19 cellular contexts compared by ENCODE assay signal in genomic region chr2:95044598-95044997, GRCh38. TPM values are rescaled to one million over a fixed set of nuclear protein-coding genes. Genes with fewer than 3 reads are reported as not detected.
A peak's percentile ranks its signal among the peaks of the same experiment; 100 is the strongest.
DNase-seq lines count a peak whose midpoint lies in the region; ATAC-seq and TF ChIP-seq lines count a peak whose summit lies in the region.
"Had no signal": no experiment of that assay in that cellular context is flagged by ENCODE, and none has a peak within 500 bp of the region (broad histone marks: within the 10 kb centered on the region; RNA-seq: fewer than 3 reads in every experiment).

No MANE protein-coding gene starts in this region.

- 69% methylated on average over 2 of the region's 5 CpGs for WGBS in esophagus muscularis mucosa

- no peaks in the 10 kb centered on the region for H3K27me3 Mint-ChIP-seq in activated CD4-positive, alpha-beta memory T cell treated with anti-CD3 and anti-CD28 coated beads for 36 hours

- no peaks in the 10 kb centered on the region for H3K27me3 ChIP-seq in esophagus muscularis mucosa

- H3K4me3 Mint-ChIP-seq in activated CD4-positive, alpha-beta memory T cell treated with anti-CD3 and anti-CD28 coated beads for 36 hours: no peak overlapping the region

- peaks cover 4% of the 10 kb centered on the region for H3K36me3 Mint-ChIP-seq in activated CD4-positive, alpha-beta memory T cell treated with anti-CD3 and anti-CD28 coated beads for 36 hours

- no peak for TF ChIP-seq POLR2A in esophagus muscularis mucosa (IDR thresholded peaks at IDR 0.05; ENCODE audit: low read depth)

- peaks cover 17 to 39% (median 25%) of the 10 kb centered on the region in 4 donors for H3K4me1 ChIP-seq in esophagus muscularis mucosa

- no peak for TF ChIP-seq EP300 in esophagus muscularis mucosa (IDR thresholded peaks at IDR 0.05)

- ATAC-seq in GM19452 (IDR thresholded peaks at IDR 0.05; ENCODE audit: unreplicated experiment): no peak

- CTCF ChIA-PET in activated CD4-positive, alpha-beta memory T cell treated with anti-CD3 and anti-CD28 coated beads for 36 hours (lab: Charles Lee): interaction anchor here (1.3 to 7.0 kb wide), 3 partner anchors 21 to 88 kb away, joined by 5 to 49 read pairs (median 6); no protein-coding TSS in a partner anchor

- H3K27ac ChIP-seq in substantia nigra (ENCODE audit: low read depth, low read length, poor library complexity, severe bottlenecking) (peak overlapping the region; percentile 86), esophagus muscularis mucosa (replicated peaks in 1 of 4) (peak overlapping the region in 2 of 4 donors; percentile 78 to 80)
- H3K27ac ChIP-seq: 22Rv1, C4-2B had no signal

- no peak overlapping the region for H3K27ac Mint-ChIP-seq in activated CD4-positive, alpha-beta memory T cell treated with anti-CD3 and anti-CD28 coated beads for 36 hours

- H3K4me3 ChIP-seq in esophagus muscularis mucosa: no peak overlapping the region

- POLR2A ChIA-PET in activated CD4-positive, alpha-beta memory T cell treated with anti-CD3 and anti-CD28 coated beads for 36 hours (lab: Charles Lee): interaction anchor here (1.7 kb wide), 1 partner anchor 19 kb away, joined by 8 read pairs; the partner anchor contains the start of gene MAL

- H3K4me1 Mint-ChIP-seq in activated CD4-positive, alpha-beta memory T cell treated with anti-CD3 and anti-CD28 coated beads for 36 hours (ENCODE audit: low read depth): peaks cover 63% of the 10 kb centered on the region

- H3K9me3 Mint-ChIP-seq in activated CD4-positive, alpha-beta memory T cell treated with anti-CD3 and anti-CD28 coated beads for 36 hours: no peaks in the 10 kb centered on the region

- no peak for TF ChIP-seq CTCF in esophagus muscularis mucosa (IDR thresholded peaks at IDR 0.05)

- no peaks in the 10 kb centered on the region for H3K9me3 ChIP-seq in esophagus muscularis mucosa

- no peaks in the 10 kb centered on the region for H3K36me3 ChIP-seq in esophagus muscularis mucosa

- peak; percentile 72 for DNase-seq in DMS53 (lab: John Stamatoyannopoulos, UW)
- DNase-seq in DMS53 treated with DMSO at 0.1 percent for 48 hours (lab: John Stamatoyannopoulos, UW; ENCODE audit: unreplicated experiment): no peak
- DNase-seq in SHP77 treated with DMSO at 0.1 percent for 48 hours (lab: John Stamatoyannopoulos, UW): peak; percentile 14
- peak; percentile 28 for DNase-seq in myocyte (ENCODE audit: low read depth)
- no peak for DNase-seq in substantia nigra (lab: John Stamatoyannopoulos, UW)
- DNase-seq in activated CD4-positive, alpha-beta memory T cell treated with anti-CD3 and anti-CD28 coated beads for 36 hours: no peak
- DNase-seq in esophagus muscularis mucosa (ENCODE audit: extremely low spot score): no peak
- DNase-seq: AML-193, Calu3, GOT3, NCI-H1105, NCI-H2081, NCI-H510A, NCI-H82, OCI-M1, SIG-M5 had no signal

- intact Hi-C loops in activated CD4-positive, alpha-beta memory T cell treated with anti-CD3 and anti-CD28 coated beads for 36 hours (cut with micrococcal nuclease): no loop called here
- intact Hi-C loops in esophagus muscularis mucosa (cut with DNase I): no loop called here

RNA-seq across cellular contexts. Expression of gene MAL, which starts 19.1 kb away (rescaled TPM):
- total RNA-seq in myocyte (1.6 and 2.2 TPM in 2 replicates), esophagus muscularis mucosa (10 to 100 TPM; 23.3 to 46.2 (median 36.6) TPM)
- 2.5 TPM for polyA plus RNA-seq in myocyte (2012)
- total RNA-seq in activated CD4-positive, alpha-beta memory T cell treated with anti-CD3 and anti-CD28 coated beads for 36 hours: 10 to 100 TPM; 63.5 to 63.6 TPM
- total RNA-seq: Calu3 had no signal

Comparison
In these comparisons a context has a peak if more than half of its experiments do, and no peak if none do; other contexts are left out.
1. DNase-seq: peak in DMS53 (single experiment), SHP77 treated with DMSO at 0.1 percent for 48 hours (single experiment) and myocyte (single experiment); none in DMS53 treated with DMSO at 0.1 percent for 48 hours (single experiment), substantia nigra (0 of 49), activated CD4-positive, alpha-beta memory T cell treated with anti-CD3 and anti-CD28 coated beads for 36 hours (single experiment) and esophagus muscularis mucosa (single experiment).